ENCODE assay signal across 13 cellular contexts in the genomic region with DNA sequence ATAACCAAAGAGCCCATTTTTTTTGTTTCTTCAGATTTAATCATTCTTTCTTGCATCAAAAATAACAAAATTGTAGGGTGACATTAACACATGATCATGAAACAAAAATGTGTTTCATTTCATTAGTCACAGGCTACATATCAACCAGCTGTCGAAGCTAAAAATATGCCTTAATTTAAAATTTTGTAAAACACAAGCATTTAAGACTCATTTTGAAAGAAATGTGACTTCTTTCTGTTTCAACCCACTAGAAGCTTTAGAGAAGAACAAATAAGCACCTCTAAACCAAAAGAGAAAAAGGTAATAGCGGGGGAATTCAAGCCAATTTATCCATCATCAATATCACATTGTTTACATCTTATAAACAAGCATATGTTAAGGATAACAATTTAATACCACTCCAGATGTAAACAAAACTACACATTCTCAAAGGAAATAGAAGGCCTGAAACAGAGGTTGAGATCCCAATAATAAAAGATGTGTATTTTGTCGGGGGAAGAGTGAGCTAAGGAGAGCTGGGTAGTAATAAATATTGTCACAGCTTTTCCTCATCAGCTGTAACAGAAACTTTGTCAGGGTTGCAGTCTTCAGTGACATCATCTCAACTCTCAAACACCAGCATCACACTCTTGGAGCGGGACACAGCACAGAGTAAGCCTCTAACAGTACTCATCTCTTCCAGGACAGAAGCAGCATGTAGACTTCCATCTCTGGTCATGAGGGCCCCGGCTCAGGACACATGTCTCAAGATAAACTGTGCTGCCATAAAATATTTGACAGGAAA. TPM values are rescaled to one million over a fixed set of nuclear protein-coding genes. Genes with fewer than 3 reads are reported as not detected.
DNase-seq lines count a peak whose midpoint lies in the region; ATAC-seq, FAIRE-seq and TF ChIP-seq lines count a peak whose summit lies in the region.
"Had no signal": no experiment of that assay in that cellular context is flagged by ENCODE, and none has a peak within 500 bp of the region (broad histone marks: within the 10 kb centered on the region; RNA-seq: fewer than 3 reads in every experiment).

No MANE protein-coding gene starts in this region.

- no peak overlapping the region for H3K27ac Mint-ChIP-seq in CD8-positive, alpha-beta T cell
- H3K27ac Mint-ChIP-seq: mesothelial cell of epicardium had no signal

- peaks cover 56% of the 10 kb centered on the region for H3K4me1 ChIP-seq in adipocyte (ENCODE audit: control insufficient read depth, insufficient read depth, low read length)
- H3K4me1 ChIP-seq in CD8-positive, alpha-beta T cell (ENCODE audit: insufficient read depth, low read length): no peaks in the 10 kb centered on the region
- H3K4me1 ChIP-seq: BLaER1 treated with 17β-estradiol and CSF1 and Interleukin-3, amounts not matched to agents 10 nM and 100 nM had no signal

- peak; percentile 91 for FAIRE-seq in GM19239 (lab: Jason Lieb, UNC)

- TF ChIP-seq CTCF in GM12865 (IDR thresholded peaks at IDR 0.05; ENCODE audit: insufficient read depth, low read depth, low read length, missing control alignments): no peak
- TF ChIP-seq CTCF in CD8-positive, alpha-beta T cell (IDR thresholded peaks at IDR 0.05): no peak

- no peaks in the 10 kb centered on the region for H3K4me1 Mint-ChIP-seq in CD8-positive, alpha-beta T cell (ENCODE audit: low read depth)
- H3K4me1 Mint-ChIP-seq: mesothelial cell of epicardium had no signal

- H3K4me3 Mint-ChIP-seq in CD8-positive, alpha-beta T cell: no peak overlapping the region
- H3K4me3 Mint-ChIP-seq: mesothelial cell of epicardium had no signal

- H3K36me3 Mint-ChIP-seq in CD8-positive, alpha-beta T cell: peaks cover 64% of the 10 kb centered on the region

- CTCF ChIA-PET in CD8-positive, alpha-beta T cell (lab: Charles Lee): interaction anchor here (0.9 to 1.5 kb wide), 2 partner anchors 11 to 17 kb away, joined by 3 read pairs; no protein-coding TSS in a partner anchor

- H3K27me3 Mint-ChIP-seq in CD8-positive, alpha-beta T cell (ENCODE audit: low read depth): no peaks in the 10 kb centered on the region

- H3K36me3 ChIP-seq in adipocyte (ENCODE audit: control insufficient read depth, insufficient read depth, low read length, severe bottlenecking): peaks cover 17% of the 10 kb centered on the region
- peaks cover 5% of the 10 kb centered on the region for H3K36me3 ChIP-seq in CD8-positive, alpha-beta T cell (ENCODE audit: insufficient read depth, low read length)

- H3K9me3 ChIP-seq in adipocyte (ENCODE audit: control insufficient read depth, low read length): no peaks in the 10 kb centered on the region
- H3K9me3 ChIP-seq in CD8-positive, alpha-beta T cell (ENCODE audit: low read length): no peaks in the 10 kb centered on the region
- H3K9me3 ChIP-seq: BLaER1 treated with 17β-estradiol and CSF1 and Interleukin-3, amounts not matched to agents 10 nM and 100 nM had no signal

- no peak overlapping the region for H3K4me3 ChIP-seq in GM12865 (ENCODE audit: low read depth, low read length)
- H3K4me3 ChIP-seq in adipocyte (ENCODE audit: low read length): no peak overlapping the region
- H3K4me3 ChIP-seq in CD8-positive, alpha-beta T cell (ENCODE audit: low read depth, low read length): no peak overlapping the region
- H3K4me3 ChIP-seq: BLaER1 treated with 17β-estradiol and CSF1 and Interleukin-3, amounts not matched to agents 10 nM and 100 nM had no signal

- H3K27ac ChIP-seq in CD8-positive, alpha-beta T cell (ENCODE audit: low read depth, low read length): no peak overlapping the region
- H3K27ac ChIP-seq: BLaER1 treated with 17β-estradiol and CSF1 and Interleukin-3, amounts not matched to agents 10 nM and 100 nM; HL-60 had no signal

- peak; percentile 50 for DNase-seq in GM12865 (ENCODE audit: low read depth)
- peak; percentile 10 for DNase-seq in GM19239 (ENCODE audit: insufficient read length, low spot score)
- DNase-seq in adipocyte (ENCODE audit: low read depth): no peak
- DNase-seq in CD8-positive, alpha-beta T cell: no peak
- DNase-seq in foreskin melanocyte: no peak
- DNase-seq in NCI-H2196 (lab: John Stamatoyannopoulos, UW; ENCODE audit: unreplicated experiment): no peak
- DNase-seq: effector CD4-positive, alpha-beta T cell; stimulated activated CD8-positive, alpha-beta memory T cell treated with anti-CD3 and anti-CD28 coated beads, Interleukin-4, amount 100 ng/mL, for 48 hours had no signal

- intact Hi-C loops in CD8-positive, alpha-beta T cell (cut with DNase I, micrococcal nuclease): no loop called here

- no peaks in the 10 kb centered on the region for H3K9me3 Mint-ChIP-seq in CD8-positive, alpha-beta T cell
- H3K9me3 Mint-ChIP-seq: mesothelial cell of epicardium had no signal

- no peaks in the 10 kb centered on the region for H3K27me3 ChIP-seq in adipocyte (replicated peaks; ENCODE audit: control insufficient read depth, insufficient read depth, low read length)
- H3K27me3 ChIP-seq in CD8-positive, alpha-beta T cell (ENCODE audit: insufficient read depth, low read length): no peaks in the 10 kb centered on the region
- H3K27me3 ChIP-seq: BLaER1 treated with 17β-estradiol and CSF1 and Interleukin-3, amounts not matched to agents 10 nM and 100 nM had no signal

- ATAC-seq in HG02938 (IDR thresholded peaks at IDR 0.05; ENCODE audit: unreplicated experiment) (peak; percentile 69), GM19328 (IDR thresholded peaks at IDR 0.05; ENCODE audit: unreplicated experiment) (no peak)
- ATAC-seq in CD8-positive, alpha-beta T cell: no peak

- H3K9ac ChIP-seq in adipocyte (ENCODE audit: low read length): peak overlapping the region; percentile 46
- H3K9ac ChIP-seq: BLaER1 treated with 17β-estradiol and CSF1 and Interleukin-3, amounts not matched to agents 10 nM and 100 nM had no signal

- POLR2A ChIA-PET in CD8-positive, alpha-beta T cell (lab: Charles Lee): no interaction called here

RNA-seq across cellular contexts. Expression of a gene that starts 42.0 kb away (rescaled TPM):
- 10 to 100 TPM; 35.5 to 36.9 TPM for total RNA-seq in CD8-positive, alpha-beta T cell

RNA-seq across cellular contexts. Expression of a gene that starts 49.6 kb away (rescaled TPM):
- 1 to 10 TPM; 4.3 to 5.4 TPM for total RNA-seq in CD8-positive, alpha-beta T cell

RNA-seq across cellular contexts. Expression of a gene that starts 50.0 kb away (rescaled TPM):
- total RNA-seq in CD8-positive, alpha-beta T cell: 10 to 100 TPM; 21.7 to 22.7 TPM

Comparison
In these comparisons a context has a peak if more than half of its experiments do, and no peak if none do; other contexts are left out.
1. DNase-seq: peak in GM12865 (single experiment) and GM19239 (single experiment); none in adipocyte (single experiment), CD8-positive, alpha-beta T cell (0 of 7), foreskin melanocyte (single experiment) and NCI-H2196 (single experiment).